8 cellular contexts compared by ENCODE assay signal in the genomic region with DNA sequence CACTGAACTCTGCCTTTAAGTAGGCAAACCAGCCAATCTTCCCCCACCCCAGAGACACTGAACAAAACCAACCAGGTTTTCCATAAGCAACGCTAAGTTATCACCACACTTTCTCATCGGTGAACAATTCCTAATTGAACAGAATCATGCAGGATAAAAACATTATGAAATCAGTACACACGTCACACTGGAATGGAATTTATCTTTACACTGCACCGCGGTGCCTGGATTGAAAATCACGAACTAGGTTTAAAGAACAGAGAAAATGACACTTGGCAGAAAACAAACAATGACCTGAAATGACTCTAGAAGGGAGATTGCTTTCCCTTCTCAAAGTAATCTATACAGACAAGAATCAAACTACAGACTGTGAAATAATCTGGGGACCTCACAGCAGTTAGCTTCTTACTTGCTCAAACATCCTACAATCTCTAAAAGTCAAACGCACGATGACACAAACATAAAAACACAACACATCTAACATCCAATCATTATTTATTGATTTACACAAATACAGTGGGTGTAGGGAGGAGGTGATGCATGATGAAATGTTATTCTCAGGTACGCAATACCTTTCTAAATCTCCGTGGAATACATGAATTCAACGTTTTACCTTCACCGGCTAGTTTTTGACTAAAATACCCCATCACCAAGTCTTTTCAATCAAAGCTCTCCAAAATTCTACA. TPM values are rescaled to one million over a fixed set of nuclear protein-coding genes. Genes with fewer than 3 reads are reported as not detected.
DNase-seq lines count a peak whose midpoint lies in the region; ATAC-seq, FAIRE-seq and TF ChIP-seq lines count a peak whose summit lies in the region.

No MANE protein-coding gene starts in this region.

- no peaks in the 10 kb centered on the region for H3K9me3 ChIP-seq in adipocyte (ENCODE audit: control insufficient read depth, low read length)

- peaks cover 27% of the 10 kb centered on the region for H3K36me3 Mint-ChIP-seq in activated naive CD4-positive, alpha-beta T cell treated with anti-CD3 and anti-CD28 coated beads for 36 hours (ENCODE audit: low read depth)

- peak overlapping the region; percentile 71 for H3K4me3 Mint-ChIP-seq in activated naive CD4-positive, alpha-beta T cell treated with anti-CD3 and anti-CD28 coated beads for 36 hours

- CTCF ChIA-PET in activated naive CD4-positive, alpha-beta T cell treated with anti-CD3 and anti-CD28 coated beads for 36 hours (lab: Charles Lee), result interaction anchor here (0.6 to 3.2 kb wide), 4 partner anchors 20 to 516 kb away, joined by 3 to 11 read pairs (median 4); no protein-coding TSS in a partner anchor

- H3K27ac ChIP-seq in substantia nigra (ENCODE audit: low read depth, low read length, poor library complexity, severe bottlenecking), result peak overlapping the region; percentile 91

- DNase-seq in activated naive CD4-positive, alpha-beta T cell treated with anti-CD3 and anti-CD28 coated beads for 36 hours, result no peak
- no peak for DNase-seq in activated naive CD4-positive, alpha-beta T cell treated with anti-CD3 and anti-CD28 coated beads, Interleukin-2, amount 50 U/mL, for 16 hours
- DNase-seq in adipocyte (ENCODE audit: low read depth) (peak; percentile 90), substantia nigra (lab: John Stamatoyannopoulos, UW) (no peak), D721Med (ENCODE audit: insufficient read length, low spot score) (no peak), DMS 273 treated with DMSO at 0.1 percent for 48 hours (lab: John Stamatoyannopoulos, UW) (no peak)

- H3K27me3 ChIP-seq in adipocyte (replicated peaks; ENCODE audit: control insufficient read depth, insufficient read depth, low read length), result no peaks in the 10 kb centered on the region

- peaks cover 7% of the 10 kb centered on the region for H3K36me3 ChIP-seq in adipocyte (ENCODE audit: control insufficient read depth, insufficient read depth, low read length, severe bottlenecking)

- FAIRE-seq in islet of Langerhans (lab: Jason Lieb, UNC) (peak; percentile 5), D721Med (lab: Jason Lieb, UNC) (no peak)

- no peaks in the 10 kb centered on the region for H3K27me3 Mint-ChIP-seq in activated naive CD4-positive, alpha-beta T cell treated with anti-CD3 and anti-CD28 coated beads for 36 hours (ENCODE audit: low read depth)

- H3K9me3 Mint-ChIP-seq in activated naive CD4-positive, alpha-beta T cell treated with anti-CD3 and anti-CD28 coated beads for 36 hours, result no peaks in the 10 kb centered on the region

- peaks cover 31% of the 10 kb centered on the region for H3K4me1 ChIP-seq in adipocyte (ENCODE audit: control insufficient read depth, insufficient read depth, low read length)

- H3K4me3 ChIP-seq in adipocyte (ENCODE audit: low read length), result peak overlapping the region; percentile 91

- H3K4me1 Mint-ChIP-seq in activated naive CD4-positive, alpha-beta T cell treated with anti-CD3 and anti-CD28 coated beads for 36 hours (ENCODE audit: low read depth), result peaks cover 26% of the 10 kb centered on the region

- peak overlapping the region; percentile 96 for H3K9ac ChIP-seq in adipocyte (ENCODE audit: low read length)

- peak overlapping the region; percentile 90 for H3K27ac Mint-ChIP-seq in activated naive CD4-positive, alpha-beta T cell treated with anti-CD3 and anti-CD28 coated beads for 36 hours

- no peak for TF ChIP-seq CTCF in D721Med (IDR thresholded peaks at IDR 0.05; ENCODE audit: insufficient read depth, missing control alignments)

- no peak for ATAC-seq in HG02588 (IDR thresholded peaks at IDR 0.05; ENCODE audit: unreplicated experiment)

- intact Hi-C loops in activated naive CD4-positive, alpha-beta T cell treated with anti-CD3 and anti-CD28 coated beads for 36 hours (cut with micrococcal nuclease), result loop anchor here (1.0 to 5.0 kb wide), 6 partner anchors 119 to 603 kb away; partner anchors contain the start of gene PINK1

RNA-seq across cellular contexts. Expression of gene EIF4G3, which starts 1.9 kb away (rescaled TPM):
- total RNA-seq in activated naive CD4-positive, alpha-beta T cell treated with anti-CD3 and anti-CD28 coated beads for 36 hours, result 10 to 100 TPM; 44.6 to 48.0 TPM
